1 cellular context compared by ENCODE assay signal in the genomic region with DNA sequence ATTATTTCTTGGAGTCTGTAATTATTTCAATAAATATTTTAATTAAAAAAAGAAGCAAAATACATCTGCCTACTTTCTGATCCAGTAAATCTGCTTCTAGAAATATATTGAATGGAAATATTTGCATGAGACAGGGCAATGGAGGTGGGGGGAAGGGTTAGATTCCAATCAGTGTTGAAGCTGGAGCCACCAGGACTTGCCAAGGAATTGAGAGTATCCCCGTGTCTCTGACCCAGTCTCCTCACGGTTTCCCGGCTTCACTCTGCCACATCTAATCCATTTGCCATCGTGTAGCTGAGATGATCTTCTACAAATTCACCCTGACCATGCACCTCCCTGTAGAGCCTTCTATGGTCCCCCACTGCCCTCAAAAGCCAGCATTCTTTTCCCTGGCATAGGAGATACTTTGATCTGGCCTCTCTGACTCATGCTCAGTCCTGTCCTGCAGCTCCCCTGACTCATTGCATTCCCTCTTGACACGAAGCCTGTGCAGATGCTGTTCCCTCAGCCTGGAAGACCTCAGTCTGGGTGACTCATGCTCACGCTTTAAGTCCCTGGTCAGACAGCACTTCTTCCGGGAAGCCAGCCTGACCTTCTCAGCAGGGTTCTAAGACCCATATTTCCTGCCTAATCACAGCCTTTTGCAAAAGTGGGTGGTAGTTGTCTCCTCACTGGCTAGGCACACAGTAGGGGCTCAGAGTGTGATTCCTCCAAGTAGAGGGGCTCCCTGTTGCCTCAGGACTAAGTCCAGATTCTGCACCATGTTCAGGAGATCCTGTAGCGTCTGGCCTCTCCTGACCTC.
TF ChIP-seq lines count a peak whose summit lies in the region.

No MANE protein-coding gene starts in this region.

TF ChIP-seq in SK-N-SH treated with all-trans-retinoic acid at 6 μM for 48 hours, 23 proteins besides CTCF, POLR2A, EP300 and RAD21 (continued from another document):
- TF ChIP-seq, protein P1, sequence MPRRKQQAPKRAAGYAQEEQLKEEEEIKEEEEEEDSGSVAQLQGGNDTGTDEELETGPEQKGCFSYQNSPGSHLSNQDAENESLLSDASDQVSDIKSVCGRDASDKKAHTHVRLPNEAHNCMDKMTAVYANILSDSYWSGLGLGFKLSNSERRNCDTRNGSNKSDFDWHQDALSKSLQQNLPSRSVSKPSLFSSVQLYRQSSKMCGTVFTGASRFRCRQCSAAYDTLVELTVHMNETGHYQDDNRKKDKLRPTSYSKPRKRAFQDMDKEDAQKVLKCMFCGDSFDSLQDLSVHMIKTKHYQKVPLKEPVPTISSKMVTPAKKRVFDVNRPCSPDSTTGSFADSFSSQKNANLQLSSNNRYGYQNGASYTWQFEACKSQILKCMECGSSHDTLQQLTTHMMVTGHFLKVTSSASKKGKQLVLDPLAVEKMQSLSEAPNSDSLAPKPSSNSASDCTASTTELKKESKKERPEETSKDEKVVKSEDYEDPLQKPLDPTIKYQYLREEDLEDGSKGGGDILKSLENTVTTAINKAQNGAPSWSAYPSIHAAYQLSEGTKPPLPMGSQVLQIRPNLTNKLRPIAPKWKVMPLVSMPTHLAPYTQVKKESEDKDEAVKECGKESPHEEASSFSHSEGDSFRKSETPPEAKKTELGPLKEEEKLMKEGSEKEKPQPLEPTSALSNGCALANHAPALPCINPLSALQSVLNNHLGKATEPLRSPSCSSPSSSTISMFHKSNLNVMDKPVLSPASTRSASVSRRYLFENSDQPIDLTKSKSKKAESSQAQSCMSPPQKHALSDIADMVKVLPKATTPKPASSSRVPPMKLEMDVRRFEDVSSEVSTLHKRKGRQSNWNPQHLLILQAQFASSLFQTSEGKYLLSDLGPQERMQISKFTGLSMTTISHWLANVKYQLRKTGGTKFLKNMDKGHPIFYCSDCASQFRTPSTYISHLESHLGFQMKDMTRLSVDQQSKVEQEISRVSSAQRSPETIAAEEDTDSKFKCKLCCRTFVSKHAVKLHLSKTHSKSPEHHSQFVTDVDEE (CRISPR knock-in tag; IDR thresholded peaks at IDR 0.05) = no peak
- no peak for TF ChIP-seq GLIS3 (CRISPR knock-in tag; IDR thresholded peaks at IDR 0.05)
